ENCODE assay signal across 15 cellular contexts in the genomic region with DNA sequence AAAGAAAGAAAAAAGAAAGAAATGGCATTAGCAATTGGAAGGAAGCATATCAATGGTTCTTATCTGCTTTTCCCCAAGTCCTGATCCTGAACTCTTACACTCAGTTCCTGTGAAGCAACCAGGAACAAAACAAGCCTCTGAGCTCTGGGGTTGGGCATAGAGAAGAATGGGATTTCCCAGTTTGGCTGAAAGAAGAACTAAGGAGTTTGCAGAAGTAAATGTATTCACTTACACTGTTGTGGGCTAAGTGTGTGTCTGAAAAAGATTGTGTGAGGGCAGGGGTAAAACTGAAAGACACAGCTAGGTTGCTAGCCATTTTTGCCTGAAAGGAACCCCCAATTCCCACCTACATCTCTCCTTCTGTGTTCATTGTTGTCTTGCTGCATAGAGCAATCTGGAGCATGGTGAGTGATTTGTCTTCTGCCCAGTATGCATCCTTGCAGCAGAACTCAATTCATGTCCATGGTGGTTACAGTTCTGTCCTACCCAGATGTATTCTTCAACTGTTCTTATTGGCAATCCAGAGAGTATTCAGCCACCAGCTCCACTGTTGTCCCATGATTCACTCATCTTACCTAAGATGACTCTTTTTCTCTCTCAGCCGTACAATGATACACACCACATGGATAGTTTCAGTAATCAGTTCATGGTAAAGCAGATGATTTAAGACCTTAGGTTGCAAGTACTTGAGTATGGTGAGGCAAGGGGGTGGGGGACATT.
DNase-seq lines count a peak whose midpoint lies in the region; ATAC-seq lines count a peak whose summit lies in the region.
"Had no signal": no experiment of that assay in that cellular context is flagged by ENCODE, and none has a peak within 500 bp of the region (broad histone marks: within the 10 kb centered on the region; RNA-seq: fewer than 3 reads in every experiment).

No MANE protein-coding gene starts in this region.

- intact Hi-C loops in activated CD4-positive, alpha-beta T cell treated with anti-CD3 and anti-CD28 coated beads, Interleukin-2, amount 10 ng/mL, durations not matched to agents 24 days and 14 days (cut with micrococcal nuclease), result no loop called here

- H3K27ac Mint-ChIP-seq in activated CD4-positive, alpha-beta T cell treated with anti-CD3 and anti-CD28 coated beads, Interleukin-2, amount 10 ng/mL, durations not matched to agents 24 days and 14 days, result no peak overlapping the region
- no peak overlapping the region for H3K27ac Mint-ChIP-seq in activated CD4-positive, alpha-beta T cell treated with anti-CD3 and anti-CD28 coated beads, Interleukin-2, amount 10 ng/mL, durations not matched to agents 7 days and 5 days
- peak overlapping the region; percentile 68 for H3K27ac Mint-ChIP-seq in activated T-helper 17 cell treated with anti-CD3 and anti-CD28 coated beads, Interleukin-2, amount 50 U/mL, for 72 hours
- H3K27ac Mint-ChIP-seq in stimulated activated naive B cell treated with anti-CD40 and anti-IgM and Interleukin-4, amounts not matched to agents 10 μg/mL and 1 μg/mL and 100 μg/mL, for 72 hours, result no peak overlapping the region
- H3K27ac Mint-ChIP-seq: type B pancreatic cell had no signal

- DNase-seq in activated CD4-positive, alpha-beta T cell treated with anti-CD3 and anti-CD28 coated beads, Interleukin-2, amount 10 ng/mL, durations not matched to agents 24 days and 14 days, result peak; percentile 45
- DNase-seq in activated CD4-positive, alpha-beta T cell treated with anti-CD3 and anti-CD28 coated beads, Interleukin-2, amount 10 ng/mL, durations not matched to agents 7 days and 5 days, result no peak
- DNase-seq in stimulated activated naive B cell treated with anti-CD40 and anti-IgM and Interleukin-4, amounts not matched to agents 10 μg/mL and 1 μg/mL and 100 μg/mL, for 72 hours, result no peak
- no peak for DNase-seq in activated CD4-positive, CD25-positive, alpha-beta regulatory T cell (lab: John Stamatoyannopoulos, UW)
- no peak for DNase-seq in NCI-H1105 treated with DMSO at 0.1 percent for 48 hours (lab: John Stamatoyannopoulos, UW)
- DNase-seq: activated CD4-positive, alpha-beta T cell treated with anti-CD3 and anti-CD28 coated beads, Interleukin-2, amount 50 U/mL, for 1 hour; activated naive CD4-positive, alpha-beta T cell; caudate nucleus; heart right ventricle; Karpas-422; nucleus accumbens had no signal

- H3K4me1 Mint-ChIP-seq in activated CD4-positive, alpha-beta T cell treated with anti-CD3 and anti-CD28 coated beads, Interleukin-2, amount 10 ng/mL, durations not matched to agents 24 days and 14 days, result peaks cover 10% of the 10 kb centered on the region
- peaks cover 10% of the 10 kb centered on the region for H3K4me1 Mint-ChIP-seq in activated CD4-positive, alpha-beta T cell treated with anti-CD3 and anti-CD28 coated beads, Interleukin-2, amount 10 ng/mL, durations not matched to agents 7 days and 5 days
- peaks cover 25% of the 10 kb centered on the region for H3K4me1 Mint-ChIP-seq in activated T-helper 17 cell treated with anti-CD3 and anti-CD28 coated beads, Interleukin-2, amount 50 U/mL, for 72 hours
- peaks cover 12 to 24% of the 10 kb centered on the region in 2 donors for H3K4me1 Mint-ChIP-seq in stimulated activated naive B cell treated with anti-CD40 and anti-IgM and Interleukin-4, amounts not matched to agents 10 μg/mL and 1 μg/mL and 100 μg/mL, for 72 hours

- POLR2A ChIA-PET in activated CD4-positive, alpha-beta T cell treated with anti-CD3 and anti-CD28 coated beads, Interleukin-2, amount 10 ng/mL, durations not matched to agents 7 days and 5 days (lab: Charles Lee), result no interaction called here

- CTCF ChIA-PET in activated CD4-positive, alpha-beta T cell treated with anti-CD3 and anti-CD28 coated beads, Interleukin-2, amount 10 ng/mL, durations not matched to agents 7 days and 5 days (lab: Charles Lee), result no interaction called here

- no peaks in the 10 kb centered on the region for H3K9me3 Mint-ChIP-seq in activated CD4-positive, alpha-beta T cell treated with anti-CD3 and anti-CD28 coated beads, Interleukin-2, amount 10 ng/mL, durations not matched to agents 24 days and 14 days
- no peaks in the 10 kb centered on the region for H3K9me3 Mint-ChIP-seq in activated CD4-positive, alpha-beta T cell treated with anti-CD3 and anti-CD28 coated beads, Interleukin-2, amount 10 ng/mL, durations not matched to agents 7 days and 5 days
- H3K9me3 Mint-ChIP-seq in activated T-helper 17 cell treated with anti-CD3 and anti-CD28 coated beads, Interleukin-2, amount 50 U/mL, for 72 hours, result no peaks in the 10 kb centered on the region
- no peaks in the 10 kb centered on the region for H3K9me3 Mint-ChIP-seq in stimulated activated naive B cell treated with anti-CD40 and anti-IgM and Interleukin-4, amounts not matched to agents 10 μg/mL and 1 μg/mL and 100 μg/mL, for 72 hours
- H3K9me3 Mint-ChIP-seq: type B pancreatic cell had no signal

- H3K27me3 Mint-ChIP-seq in activated CD4-positive, alpha-beta T cell treated with anti-CD3 and anti-CD28 coated beads, Interleukin-2, amount 10 ng/mL, durations not matched to agents 24 days and 14 days, result no peaks in the 10 kb centered on the region
- H3K27me3 Mint-ChIP-seq in activated CD4-positive, alpha-beta T cell treated with anti-CD3 and anti-CD28 coated beads, Interleukin-2, amount 10 ng/mL, durations not matched to agents 7 days and 5 days, result no peaks in the 10 kb centered on the region
- no peaks in the 10 kb centered on the region for H3K27me3 Mint-ChIP-seq in activated T-helper 17 cell treated with anti-CD3 and anti-CD28 coated beads, Interleukin-2, amount 50 U/mL, for 72 hours
- no peaks in the 10 kb centered on the region for H3K27me3 Mint-ChIP-seq in stimulated activated naive B cell treated with anti-CD40 and anti-IgM and Interleukin-4, amounts not matched to agents 10 μg/mL and 1 μg/mL and 100 μg/mL, for 72 hours

- H3K36me3 Mint-ChIP-seq in activated CD4-positive, alpha-beta T cell treated with anti-CD3 and anti-CD28 coated beads, Interleukin-2, amount 10 ng/mL, durations not matched to agents 24 days and 14 days (ENCODE audit: low read depth), result peaks cover 11% of the 10 kb centered on the region
- peaks cover 24% of the 10 kb centered on the region for H3K36me3 Mint-ChIP-seq in activated CD4-positive, alpha-beta T cell treated with anti-CD3 and anti-CD28 coated beads, Interleukin-2, amount 10 ng/mL, durations not matched to agents 7 days and 5 days (ENCODE audit: low read depth)
- peaks cover 26% of the 10 kb centered on the region for H3K36me3 Mint-ChIP-seq in activated T-helper 17 cell treated with anti-CD3 and anti-CD28 coated beads, Interleukin-2, amount 50 U/mL, for 72 hours (ENCODE audit: low read depth)
- peaks cover 8 to 16% of the 10 kb centered on the region in 2 donors for H3K36me3 Mint-ChIP-seq in stimulated activated naive B cell treated with anti-CD40 and anti-IgM and Interleukin-4, amounts not matched to agents 10 μg/mL and 1 μg/mL and 100 μg/mL, for 72 hours
- H3K36me3 Mint-ChIP-seq: type B pancreatic cell had no signal

- ATAC-seq in HG02642 (IDR thresholded peaks at IDR 0.05; ENCODE audit: poor library complexity, unreplicated experiment), result peak; percentile 47
- peak; percentile 95 for ATAC-seq in activated T-helper 17 cell treated with anti-CD3 and anti-CD28 coated beads, Interleukin-2, amount 50 U/mL, for 72 hours (replicated peaks)
- peak; percentile 59 to 79 for ATAC-seq in stimulated activated naive B cell treated with anti-CD40 and anti-IgM and Interleukin-4, amounts not matched to agents 10 μg/mL and 1 μg/mL and 100 μg/mL, for 72 hours (replicated peaks)
- no peak for ATAC-seq in HG03378 (IDR thresholded peaks at IDR 0.05; ENCODE audit: unreplicated experiment)
- ATAC-seq: heart right ventricle had no signal

- H3K4me3 Mint-ChIP-seq in activated CD4-positive, alpha-beta T cell treated with anti-CD3 and anti-CD28 coated beads, Interleukin-2, amount 10 ng/mL, durations not matched to agents 24 days and 14 days, result no peak overlapping the region
- no peak overlapping the region for H3K4me3 Mint-ChIP-seq in activated CD4-positive, alpha-beta T cell treated with anti-CD3 and anti-CD28 coated beads, Interleukin-2, amount 10 ng/mL, durations not matched to agents 7 days and 5 days
- peak overlapping the region; percentile 38 for H3K4me3 Mint-ChIP-seq in activated T-helper 17 cell treated with anti-CD3 and anti-CD28 coated beads, Interleukin-2, amount 50 U/mL, for 72 hours
- H3K4me3 Mint-ChIP-seq in stimulated activated naive B cell treated with anti-CD40 and anti-IgM and Interleukin-4, amounts not matched to agents 10 μg/mL and 1 μg/mL and 100 μg/mL, for 72 hours, result no peak overlapping the region
- H3K4me3 Mint-ChIP-seq: type B pancreatic cell had no signal
